Comparison of ENCODE assay signal across 8 cellular contexts in genomic region chr9:133960568-133961129, GRCh38. TPM values are rescaled to one million over a fixed set of nuclear protein-coding genes. Genes with fewer than 3 reads are reported as not detected.
DNase-seq lines count a peak whose midpoint lies in the region; ATAC-seq and TF ChIP-seq lines count a peak whose summit lies in the region.
"Had no signal": no experiment of that assay in that cellular context is flagged by ENCODE, and none has a peak within 500 bp of the region (broad histone marks: within the 10 kb centered on the region; RNA-seq: fewer than 3 reads in every experiment).

No MANE protein-coding gene starts in this region.

- H2AFZ ChIP-seq in Karpas-422 (ENCODE audit: low read length): no peak overlapping the region

- POLR2A ChIA-PET in CD4-positive, alpha-beta T cell (lab: Charles Lee): no interaction called here

- no peak overlapping the region for H3K4me3 Mint-ChIP-seq in CD4-positive, alpha-beta T cell

- peak overlapping the region; percentile 89 for H3K27ac ChIP-seq in Karpas-422 (ENCODE audit: low read length)
- H3K27ac ChIP-seq in adrenal gland: peak overlapping the region; percentile 44 to 68 (median 54)
- no peak overlapping the region for H3K27ac ChIP-seq in stomach
- no peak overlapping the region for H3K27ac ChIP-seq in CD4-positive, alpha-beta T cell (ENCODE audit: low read depth, low read length)

- peaks cover 5% of the 10 kb centered on the region for H3K9me3 Mint-ChIP-seq in CD4-positive, alpha-beta T cell

- CTCF ChIA-PET in CD4-positive, alpha-beta T cell (lab: Charles Lee): no interaction called here

- no peaks in the 10 kb centered on the region for H3K36me3 Mint-ChIP-seq in CD4-positive, alpha-beta T cell (ENCODE audit: low read depth)

- peak overlapping the region; percentile 68 for H3K9ac ChIP-seq in Karpas-422 (ENCODE audit: low read length)

- 50 to 61% (median 58%) methylated on average over 15 to 21 of the region's 21 CpGs for WGBS in adrenal gland, 4 donors
- 51 to 69% (median 62%) methylated on average over 14 to 21 of the region's 21 CpGs for WGBS in stomach, 5 donors

- TF ChIP-seq CTCF in adrenal gland (IDR thresholded peaks at IDR 0.05): peak in 4 of 6 experiments; percentile 39 to 49 (median 46)
- TF ChIP-seq CTCF in stomach (IDR thresholded peaks at IDR 0.05): peak in 1 of 7 experiments; percentile 7
- TF ChIP-seq CTCF in CD4-positive, alpha-beta T cell (IDR thresholded peaks at IDR 0.05): no peak

- peaks cover 4% of the 10 kb centered on the region for H3K27me3 Mint-ChIP-seq in CD4-positive, alpha-beta T cell

- peaks cover 13% of the 10 kb centered on the region for H3K4me1 Mint-ChIP-seq in CD4-positive, alpha-beta T cell (ENCODE audit: low read depth)

- H3K4me1 ChIP-seq in Karpas-422 (ENCODE audit: low read length): peaks cover 66% of the 10 kb centered on the region
- H3K4me1 ChIP-seq in adrenal gland (replicated peaks in 1 of 2): peaks cover 29 to 48% of the 10 kb centered on the region in 2 donors
- H3K4me1 ChIP-seq in stomach: peaks cover 30 to 69% (median 59%) of the 10 kb centered on the region in 4 donors

- ATAC-seq in CD4-positive, alpha-beta T cell (ENCODE audit: poor library complexity): no peak
- ATAC-seq in GM21825 (IDR thresholded peaks at IDR 0.05; ENCODE audit: unreplicated experiment): no peak

- peaks cover 4% of the 10 kb centered on the region; the same call in 1 of the 2 replicates for H3K9me3 ChIP-seq in Karpas-422 (ENCODE audit: low read length)
- H3K9me3 ChIP-seq in adrenal gland (replicated peaks in 1 of 3): no peaks in the 10 kb centered on the region
- H3K9me3 ChIP-seq in stomach: peaks cover 0 to 11% (median 6%) of the 10 kb centered on the region in 4 donors
- H3K9me3 ChIP-seq in CD4-positive, alpha-beta T cell (ENCODE audit: control insufficient read depth, low read length): peaks cover 6% of the 10 kb centered on the region

- H4K20me1 ChIP-seq in Karpas-422 (ENCODE audit: insufficient read depth, low read depth, low read length): no peaks in the 10 kb centered on the region; the same call in 1 of the 2 replicates

- peak overlapping the region; percentile 73 for H3K4me2 ChIP-seq in Karpas-422 (ENCODE audit: low read depth, low read length, poor library complexity, severe bottlenecking)

- no peak for DNase-seq in Karpas-422
- peak in 6 of 7 donors; percentile 66 to 84 (median 82) for DNase-seq in adrenal gland
- DNase-seq in left kidney (ENCODE audit: low read depth, low spot score): peak; percentile 78
- peak; percentile 50 for DNase-seq in stomach
- DNase-seq in CD4-positive, alpha-beta T cell: no peak
- DNase-seq in stimulated activated naive CD4-positive, alpha-beta T cell (lab: John Stamatoyannopoulos, UW): no peak
- DNase-seq: NCI-H2107 had no signal

- H3K27me3 ChIP-seq in Karpas-422 (ENCODE audit: low read length) (no peaks in the 10 kb centered on the region), adrenal gland (no peaks in the 10 kb centered on the region), stomach (no peaks in the 10 kb centered on the region)
- H3K27me3 ChIP-seq in CD4-positive, alpha-beta T cell (ENCODE audit: control insufficient read depth, insufficient read depth, low read length): no peaks in the 10 kb centered on the region

- TF ChIP-seq POLR2A in adrenal gland (IDR thresholded peaks at IDR 0.05): no peak
- TF ChIP-seq POLR2A in stomach (IDR thresholded peaks at IDR 0.05): no peak

- no peaks in the 10 kb centered on the region for H3K79me2 ChIP-seq in Karpas-422 (ENCODE audit: low read length)

- H3K36me3 ChIP-seq in Karpas-422 (ENCODE audit: insufficient read depth, low read length) (no peaks in the 10 kb centered on the region), adrenal gland (replicated peaks in 1 of 2) (no peaks in the 10 kb centered on the region), stomach (no peaks in the 10 kb centered on the region)

- H3K9me2 ChIP-seq in Karpas-422 (replicated peaks; ENCODE audit: insufficient read depth, low read length): no peaks in the 10 kb centered on the region

- intact Hi-C loops in adrenal gland (cut with DNase I) (no loop called here), stomach (cut with DNase I; ENCODE audit: low total_unique reads) (no loop called here)
- intact Hi-C loops in CD4-positive, alpha-beta T cell (cut with DNase I, micrococcal nuclease): no loop called here

- H3K4me3 ChIP-seq in Karpas-422 (ENCODE audit: low read length) (peak overlapping the region; percentile 55; the same call in 1 of the 2 replicates), adrenal gland (no peak overlapping the region), stomach (no peak overlapping the region)

- TF ChIP-seq EP300 in stomach (IDR thresholded peaks at IDR 0.05): no peak

- no peak overlapping the region for H3K27ac Mint-ChIP-seq in CD4-positive, alpha-beta T cell

RNA-seq across cellular contexts. Expression of gene VAV2, which starts 31.5 kb away (rescaled TPM):
- 3.5 and 9.6 TPM in 2 replicates for total RNA-seq in Karpas-422 (2014; rRNA removed; shearing (Covaris generic); ENCODE audit: low replicate concordance)
- 10 to 100 TPM; 21.5 to 96.2 (median 33.5) TPM for total RNA-seq in adrenal gland
- 10 to 100 TPM; 19.7 to 46.7 (median 35.3) TPM for polyA plus RNA-seq in adrenal gland
- total RNA-seq in stomach: 10 to 100 TPM in 2 of 5 donors, 1 to 10 TPM in 3; 4.1 to 14.2 (median 6.7) TPM
- polyA plus RNA-seq in stomach: 1 to 10 TPM; 4.1 to 7.8 (median 7.3) TPM
- total RNA-seq in CD4-positive, alpha-beta T cell: 1 to 10 TPM; 1.6 to 1.7 TPM

Comparison
In these comparisons a context has a peak if more than half of its experiments do, and no peak if none do; other contexts are left out.
1. DNase-seq: peak in adrenal gland (6 of 7), left kidney (single experiment) and stomach (single experiment); none in Karpas-422 (single experiment), CD4-positive, alpha-beta T cell (0 of 10) and stimulated activated naive CD4-positive, alpha-beta T cell (0 of 6).
2. H3K27ac ChIP-seq: peak in Karpas-422 (single experiment) and adrenal gland (5 of 5); none in stomach (0 of 5) and CD4-positive, alpha-beta T cell (single experiment).